Comparison of ENCODE assay signal across 38 cellular contexts in genomic region chr3:14834121-14834520, GRCh38. TPM values are rescaled to one million over a fixed set of nuclear protein-coding genes. Genes with fewer than 3 reads are reported as not detected.
"Had no signal": no experiment of that assay in that cellular context is flagged by ENCODE, and none has a peak within 500 bp of the region (broad histone marks: within the 10 kb centered on the region; RNA-seq: fewer than 3 reads in every experiment).

No MANE protein-coding gene starts in this region.

- H3K27ac ChIP-seq: adrenal gland, ascending aorta, cardiac muscle cell, VCaP had no signal

- H3K27me3 ChIP-seq: adrenal gland, ascending aorta, cardiac muscle cell had no signal

- H3K9me3 ChIP-seq: adrenal gland, ascending aorta had no signal

- H3K9me3 Mint-ChIP-seq: activated B cell treated with CpG ODN at 0.5 μM for 24 hours; activated CD4-positive, alpha-beta memory T cell treated with anti-CD3 and anti-CD28 coated beads for 36 hours; activated CD4-positive, alpha-beta T cell treated with anti-CD3 and anti-CD28 coated beads, Interleukin-2, amount 10 ng/mL, durations not matched to agents 24 days and 14 days; activated CD8-positive, alpha-beta T cell treated with anti-CD3 and anti-CD28 coated beads for 36 hours; activated naive CD4-positive, alpha-beta T cell treated with anti-CD3 and anti-CD28 coated beads for 36 hours; activated naive CD4-positive, alpha-beta T cell treated with anti-CD3 and anti-CD28 coated beads, Interleukin-2, amount 50 U/mL, for 72 hours; activated naive CD8-positive, alpha-beta T cell treated with anti-CD3 and anti-CD28 coated beads for 36 hours; activated T-cell treated with anti-CD3 and anti-CD28 coated beads, Interleukin-2, amount 50 U/mL, for 4 hours; activated T-cell treated with anti-CD3 and anti-CD28 coated beads, Interleukin-2, amount 50 U/mL, for 72 hours; activated T-helper 1 cell treated with anti-CD3 and anti-CD28 coated beads, Interleukin-12 subunit alpha, Interleukin-12 subunit beta, Interleukin-2, Interleukin-4 antibody, amounts not matched to agents 30 ng/mL and 10 ng/mL and 1 ng/mL, durations not matched to agents 14 hours and 24 hours and 36 hours; activated T-helper 17 cell treated with anti-CD3 and anti-CD28 coated beads, Interleukin-2, amount 50 U/mL, for 72 hours; brain; central memory CD8-positive, alpha-beta T cell; T-helper 1 cell treated with Interleukin-12 subunit alpha and Interleukin-12 subunit beta and Interleukin-4 antibody, amounts not matched to agents 30 μg/mL and 1 μg/mL, for 36 hours; T-helper 2 cell treated with Interferon-gamma antibody and Interleukin-4, amounts not matched to agents 5 μg/mL and 100 μg/mL, for 36 hours had no signal

- H3K4me1 ChIP-seq: ascending aorta had no signal

- DNase-seq: activated B cell treated with CpG ODN at 0.5 μM for 24 hours; activated CD4-positive, alpha-beta memory T cell treated with anti-CD3 and anti-CD28 coated beads for 36 hours; activated CD4-positive, alpha-beta T cell treated with anti-CD3 and anti-CD28 coated beads for 4 hours; activated CD4-positive, alpha-beta T cell treated with anti-CD3 and anti-CD28 coated beads, Interleukin-2, amount 10 ng/mL, durations not matched to agents 24 days and 14 days; activated CD4-positive, alpha-beta T cell treated with anti-CD3 and anti-CD28 coated beads, Interleukin-2, amount 50 U/mL, for 1 hour; activated CD4-positive, alpha-beta T cell treated with anti-CD3 and anti-CD28 coated beads, Interleukin-2, amount 50 U/mL, for 4 hours; activated CD4-positive, CD25-positive, alpha-beta regulatory T cell treated with anti-CD3 and anti-CD28 coated beads, Interleukin-2, amount 50 U/mL, for 72 hours; activated CD8-positive, alpha-beta memory T cell treated with anti-CD3 and anti-CD28 coated beads, Interleukin-2, amount 50 U/mL, for 4 hours; activated CD8-positive, alpha-beta T cell treated with anti-CD3 and anti-CD28 coated beads for 36 hours; activated gamma-delta T cell treated with Interleukin-2 at 50 U/mL for 16 hours; activated naive CD4-positive, alpha-beta T cell; activated naive CD4-positive, alpha-beta T cell treated with anti-CD3 and anti-CD28 coated beads for 36 hours; activated naive CD4-positive, alpha-beta T cell treated with anti-CD3 and anti-CD28 coated beads, Interleukin-2, amount 50 U/mL, for 16 hours; activated naive CD8-positive, alpha-beta T cell treated with anti-CD3 and anti-CD28 coated beads for 36 hours; activated T-cell treated with anti-CD3 and anti-CD28 coated beads for 4 hours; activated T-cell treated with anti-CD3 and anti-CD28 coated beads, Interleukin-2, amount 50 U/mL, for 1 hour; activated T-cell treated with anti-CD3 and anti-CD28 coated beads, Interleukin-2, amount 50 U/mL, for 4 hours; activated T-cell treated with anti-CD3 and anti-CD28 coated beads, Interleukin-2, amount 50 U/mL, for 72 hours; adrenal gland; amygdala; anterior cingulate cortex; caudate nucleus; cerebellar nuclear complex; T-helper 1 cell; T-helper 2 cell; T-helper 9 cell had no signal

- H3K4me3 Mint-ChIP-seq: activated B cell treated with CpG ODN at 0.5 μM for 24 hours; activated CD4-positive, alpha-beta memory T cell treated with anti-CD3 and anti-CD28 coated beads for 36 hours; activated CD4-positive, alpha-beta T cell treated with anti-CD3 and anti-CD28 coated beads, Interleukin-2, amount 10 ng/mL, durations not matched to agents 24 days and 14 days; activated CD8-positive, alpha-beta T cell treated with anti-CD3 and anti-CD28 coated beads for 36 hours; activated naive CD4-positive, alpha-beta T cell treated with anti-CD3 and anti-CD28 coated beads for 36 hours; activated naive CD8-positive, alpha-beta T cell treated with anti-CD3 and anti-CD28 coated beads for 36 hours; activated T-cell treated with anti-CD3 and anti-CD28 coated beads, Interleukin-2, amount 50 U/mL, for 4 hours; activated T-cell treated with anti-CD3 and anti-CD28 coated beads, Interleukin-2, amount 50 U/mL, for 72 hours; activated T-helper 1 cell treated with anti-CD3 and anti-CD28 coated beads, Interleukin-12 subunit alpha, Interleukin-12 subunit beta, Interleukin-2, Interleukin-4 antibody, amounts not matched to agents 30 ng/mL and 10 ng/mL and 1 ng/mL, durations not matched to agents 14 hours and 24 hours and 36 hours; activated T-helper 17 cell treated with anti-CD3 and anti-CD28 coated beads, Interleukin-2, amount 50 U/mL, for 72 hours; brain; central memory CD8-positive, alpha-beta T cell; T-helper 1 cell treated with Interleukin-12 subunit alpha and Interleukin-12 subunit beta and Interleukin-4 antibody, amounts not matched to agents 30 μg/mL and 1 μg/mL, for 36 hours; T-helper 2 cell treated with Interferon-gamma antibody and Interleukin-4, amounts not matched to agents 5 μg/mL and 100 μg/mL, for 36 hours had no signal

- H3K36me3 ChIP-seq: adrenal gland, ascending aorta, cardiac muscle cell had no signal

- H3K4me3 ChIP-seq: adrenal gland, ascending aorta, cardiac muscle cell had no signal

- H3K4me1 Mint-ChIP-seq: activated B cell treated with CpG ODN at 0.5 μM for 24 hours; activated CD4-positive, alpha-beta T cell treated with anti-CD3 and anti-CD28 coated beads, Interleukin-2, amount 10 ng/mL, durations not matched to agents 24 days and 14 days; activated naive CD8-positive, alpha-beta T cell treated with anti-CD3 and anti-CD28 coated beads for 36 hours; activated T-helper 17 cell treated with anti-CD3 and anti-CD28 coated beads, Interleukin-2, amount 50 U/mL, for 72 hours; central memory CD8-positive, alpha-beta T cell had no signal

- H3K27me3 Mint-ChIP-seq: activated naive CD8-positive, alpha-beta T cell treated with anti-CD3 and anti-CD28 coated beads for 36 hours had no signal

- ATAC-seq: activated CD8-positive, alpha-beta T cell treated with anti-CD3 and anti-CD28 coated beads for 36 hours; activated naive CD4-positive, alpha-beta T cell treated with anti-CD3 and anti-CD28 coated beads, Interleukin-2, amount 50 U/mL, for 72 hours; activated T-cell treated with anti-CD3 and anti-CD28 coated beads, Interleukin-2, amount 50 U/mL, for 4 hours; activated T-cell treated with anti-CD3 and anti-CD28 coated beads, Interleukin-2, amount 50 U/mL, for 72 hours; activated T-helper 17 cell treated with anti-CD3 and anti-CD28 coated beads, Interleukin-2, amount 50 U/mL, for 72 hours had no signal

- H3K27ac Mint-ChIP-seq: activated B cell treated with CpG ODN at 0.5 μM for 24 hours; activated CD4-positive, alpha-beta memory T cell treated with anti-CD3 and anti-CD28 coated beads for 36 hours; activated CD4-positive, alpha-beta T cell treated with anti-CD3 and anti-CD28 coated beads, Interleukin-2, amount 10 ng/mL, durations not matched to agents 24 days and 14 days; activated CD8-positive, alpha-beta T cell treated with anti-CD3 and anti-CD28 coated beads for 36 hours; activated naive CD4-positive, alpha-beta T cell treated with anti-CD3 and anti-CD28 coated beads for 36 hours; activated naive CD4-positive, alpha-beta T cell treated with anti-CD3 and anti-CD28 coated beads, Interleukin-2, amount 50 U/mL, for 72 hours; activated naive CD8-positive, alpha-beta T cell treated with anti-CD3 and anti-CD28 coated beads for 36 hours; activated T-cell treated with anti-CD3 and anti-CD28 coated beads, Interleukin-2, amount 50 U/mL, for 72 hours; activated T-helper 1 cell treated with anti-CD3 and anti-CD28 coated beads, Interleukin-12 subunit alpha, Interleukin-12 subunit beta, Interleukin-2, Interleukin-4 antibody, amounts not matched to agents 30 ng/mL and 10 ng/mL and 1 ng/mL, durations not matched to agents 14 hours and 24 hours and 36 hours; activated T-helper 17 cell treated with anti-CD3 and anti-CD28 coated beads, Interleukin-2, amount 50 U/mL, for 72 hours; brain; T-helper 1 cell treated with Interleukin-12 subunit alpha and Interleukin-12 subunit beta and Interleukin-4 antibody, amounts not matched to agents 30 μg/mL and 1 μg/mL, for 36 hours; T-helper 2 cell treated with Interferon-gamma antibody and Interleukin-4, amounts not matched to agents 5 μg/mL and 100 μg/mL, for 36 hours had no signal

RNA-seq across cellular contexts. Expression of gene FGD5, which starts 15.4 kb away (rescaled TPM):
- total RNA-seq: activated B cell treated with CpG ODN at 0.5 μM for 24 hours; activated CD8-positive, alpha-beta memory T cell treated with anti-CD3 and anti-CD28 coated beads for 36 hours; activated CD8-positive, alpha-beta T cell treated with anti-CD3 and anti-CD28 coated beads for 36 hours; activated naive CD4-positive, alpha-beta T cell treated with anti-CD3 and anti-CD28 coated beads for 36 hours; activated naive CD4-positive, alpha-beta T cell treated with anti-CD3 and anti-CD28 coated beads, Interleukin-2, amount 50 U/mL, for 72 hours; activated T-cell treated with anti-CD3 and anti-CD28 coated beads, Interleukin-2, amount 50 U/mL, for 72 hours; activated T-helper 1 cell treated with anti-CD3 and anti-CD28 coated beads, Interleukin-12 subunit alpha, Interleukin-12 subunit beta, Interleukin-2, Interleukin-4 antibody, amounts not matched to agents 30 ng/mL and 10 ng/mL and 1 ng/mL, durations not matched to agents 14 hours and 24 hours and 36 hours; bronchial epithelial cell had no signal
